Comparison of ENCODE assay signal across 16 cellular contexts in genomic region chr10:100731603-100732596, GRCh38. TPM values are rescaled to one million over a fixed set of nuclear protein-coding genes. Genes with fewer than 3 reads are reported as not detected.
DNase-seq lines count a peak whose midpoint lies in the region; ATAC-seq and TF ChIP-seq lines count a peak whose summit lies in the region.
"Had no signal": no experiment of that assay in that cellular context is flagged by ENCODE, and none has a peak within 500 bp of the region (broad histone marks: within the 10 kb centered on the region; RNA-seq: fewer than 3 reads in every experiment).

No MANE protein-coding gene starts in this region.

- ATAC-seq in activated T-cell treated with anti-CD3 and anti-CD28 coated beads, Interleukin-2, amount 50 U/mL, for 4 hours: no peak
- ATAC-seq in GM19452 (IDR thresholded peaks at IDR 0.05; ENCODE audit: unreplicated experiment): no peak

- H3K27me3 ChIP-seq in HUES6 (ENCODE audit: control insufficient read depth, insufficient read depth, low read length): peaks cover 99% of the 10 kb centered on the region
- peaks cover 96% of the 10 kb centered on the region for H3K27me3 ChIP-seq in iPS-15b (ENCODE audit: control insufficient read depth, insufficient read depth, low read length)
- H3K27me3 ChIP-seq in spleen (replicated peaks in 1 of 7): peaks cover 8 to 100% (median 92%) of the 10 kb centered on the region in 7 donors

- H3K4me3 Mint-ChIP-seq in activated T-cell treated with anti-CD3 and anti-CD28 coated beads, Interleukin-2, amount 50 U/mL, for 4 hours: peak overlapping the region; percentile 25

- no peaks in the 10 kb centered on the region for H3K9me3 Mint-ChIP-seq in activated T-cell treated with anti-CD3 and anti-CD28 coated beads, Interleukin-2, amount 50 U/mL, for 4 hours
- H3K9me3 Mint-ChIP-seq: activated CD4-positive, alpha-beta memory T cell treated with anti-CD3 and anti-CD28 coated beads for 36 hours; dendritic cell treated with granulocyte-macrophage colony-stimulating factor and Interleukin-4, amounts not matched to agents 40 ng/mL and 50 ng/mL, for 4 days had no signal

- no peaks in the 10 kb centered on the region for H3K36me3 Mint-ChIP-seq in activated T-cell treated with anti-CD3 and anti-CD28 coated beads, Interleukin-2, amount 50 U/mL, for 4 hours (ENCODE audit: insufficient read depth)
- H3K36me3 Mint-ChIP-seq: activated CD4-positive, alpha-beta memory T cell treated with anti-CD3 and anti-CD28 coated beads for 36 hours had no signal

- no peaks in the 10 kb centered on the region for H3K9me3 ChIP-seq in HUES6 (ENCODE audit: control insufficient read depth, insufficient read depth, low read depth, low read length)
- no peaks in the 10 kb centered on the region for H3K9me3 ChIP-seq in iPS-15b (ENCODE audit: control insufficient read depth, insufficient read depth, low read length)
- H3K9me3 ChIP-seq in spleen: no peaks in the 10 kb centered on the region

- H3K27ac ChIP-seq in HUES6 (ENCODE audit: low read depth, low read length): no peak overlapping the region
- H3K27ac ChIP-seq in spleen: no peak overlapping the region

- no peak for DNase-seq in activated T-cell treated with anti-CD3 and anti-CD28 coated beads, Interleukin-2, amount 50 U/mL, for 4 hours
- DNase-seq in activated T-cell treated with anti-CD3 and anti-CD28 coated beads for 4 hours (no peak), spleen (peak; percentile 32), iPS-NIHi11 (ENCODE audit: low spot score) (no peak), LoVo (ENCODE audit: low spot score) (no peak)
- DNase-seq: NCI-H1417, NCI-H748 treated with DMSO at 0.1 percent for 48 hours had no signal

- no peak for TF ChIP-seq POLR2A in spleen (IDR thresholded peaks at IDR 0.05)

- H3K27me3 Mint-ChIP-seq in activated T-cell treated with anti-CD3 and anti-CD28 coated beads, Interleukin-2, amount 50 U/mL, for 4 hours (ENCODE audit: low read depth): peaks cover 90% of the 10 kb centered on the region

- H3K4me1 ChIP-seq in HUES6 (ENCODE audit: control insufficient read depth, insufficient read depth, low read length) (peaks cover 38% of the 10 kb centered on the region), iPS-15b (ENCODE audit: control insufficient read depth, insufficient read depth, low read length) (peaks cover 2% of the 10 kb centered on the region), spleen (peaks cover 17 to 42% (median 35%) of the 10 kb centered on the region in 6 donors)

- peaks cover 35% of the 10 kb centered on the region for H3K4me1 Mint-ChIP-seq in activated T-cell treated with anti-CD3 and anti-CD28 coated beads, Interleukin-2, amount 50 U/mL, for 4 hours (ENCODE audit: low read depth)

- no peaks in the 10 kb centered on the region for H3K36me3 ChIP-seq in HUES6 (ENCODE audit: control insufficient read depth, insufficient read depth, low read length)
- no peaks in the 10 kb centered on the region for H3K36me3 ChIP-seq in iPS-15b (ENCODE audit: control insufficient read depth, insufficient read depth, low read length)
- no peaks in the 10 kb centered on the region for H3K36me3 ChIP-seq in spleen

- 60 to 76% (median 70%) methylated on average over 18 of the region's 18 CpGs for WGBS in spleen, 5 donors

- intact Hi-C loops in spleen (cut with DNase I; ENCODE audit: low total_unique reads): no loop called here

- H3K9ac ChIP-seq in HUES6 (ENCODE audit: low read length) (no peak overlapping the region), iPS-15b (ENCODE audit: low read depth, low read length) (no peak overlapping the region)

- TF ChIP-seq CTCF in spleen (IDR thresholded peaks at IDR 0.05 in 8 of 11, conservative IDR thresholded peaks at IDR 0.05 in 3 of 11): no peak

- peak overlapping the region; percentile 28; the same call in 1 of the 2 replicates for H3K4me3 ChIP-seq in HUES6 (ENCODE audit: low read depth, low read length)
- H3K4me3 ChIP-seq in iPS-15b (ENCODE audit: low read depth, low read length): peak overlapping the region; percentile 32
- H3K4me3 ChIP-seq in spleen: no peak overlapping the region

RNA-seq across cellular contexts. Expression of gene PAX2, which starts 13.5 kb away (rescaled TPM):
- not detected for total RNA-seq in activated T-cell treated with anti-CD3 and anti-CD28 coated beads, Interleukin-2, amount 50 U/mL, for 4 hours
- total RNA-seq in spleen: not detected
- polyA plus RNA-seq in spleen: not detected
- total RNA-seq: activated CD4-positive, alpha-beta memory T cell treated with anti-CD3 and anti-CD28 coated beads for 36 hours; frontal cortex; HT-29; liver; pulmonary artery endothelial cell had no signal
- polyA plus RNA-seq: liver had no signal

Comparison
In these comparisons a context has a peak if more than half of its experiments do, and no peak if none do; other contexts are left out.
1. H3K4me3 ChIP-seq: peak in HUES6 (single experiment) and iPS-15b (single experiment); none in spleen (0 of 8).